8 cellular contexts compared by ENCODE assay signal in the genomic region with DNA sequence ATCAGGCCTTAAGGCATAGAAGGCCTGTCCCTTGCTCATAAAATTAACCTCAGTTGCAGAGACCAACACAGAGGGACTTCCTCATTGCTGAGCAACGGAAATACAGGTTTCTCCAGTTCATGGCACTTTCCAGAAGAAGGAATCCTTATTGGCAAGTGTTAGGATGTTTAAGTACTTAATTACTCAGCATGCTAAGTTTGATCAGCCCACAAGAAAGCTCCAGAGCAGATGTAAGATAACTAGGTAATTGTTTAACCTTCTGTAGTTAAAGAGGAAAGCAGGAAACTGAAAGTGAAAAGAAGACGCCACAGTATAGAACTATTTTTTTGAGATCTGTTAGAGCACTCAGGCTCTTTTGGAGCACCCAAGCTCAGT. TPM values are rescaled to one million over a fixed set of nuclear protein-coding genes. Genes with fewer than 3 reads are reported as not detected.
A peak's percentile ranks its signal among the peaks of the same experiment; 100 is the strongest.
DNase-seq lines count a peak whose midpoint lies in the region; ATAC-seq, FAIRE-seq and TF ChIP-seq lines count a peak whose summit lies in the region.

No MANE protein-coding gene starts in this region.

- no peaks in the 10 kb centered on the region for H3K36me3 ChIP-seq in KMS-11 (ENCODE audit: insufficient read depth)
- peaks cover 7 to 13% of the 10 kb centered on the region in 2 experiments for H3K36me3 ChIP-seq in keratinocyte (ENCODE audit: control insufficient read depth in 2 of 2, extremely low read depth in 1 of 2, insufficient read depth in 2 of 2, low read length in 2 of 2)
- H3K36me3 ChIP-seq in neuronal stem cell (replicated peaks in 1 of 2; ENCODE audit: control insufficient read depth in 2 of 2, insufficient read depth in 2 of 2, low read length in 2 of 2) = peaks cover 5 to 93% of the 10 kb centered on the region in 2 donors

- WGBS in neuronal stem cell (ENCODE audit: extremely low coverage in 2 of 2, insufficient read length in 2 of 2, insufficient replicate concordance in 1 of 2), 2 donors = no CpG with 5 or more reads among the region's 2 CpGs

- no peak overlapping the region for H4K91ac ChIP-seq in neuronal stem cell (ENCODE audit: low read depth, low read length, poor library complexity)

- H3K4me2 ChIP-seq in KMS-11 (no peak overlapping the region), keratinocyte (ENCODE audit: control insufficient read depth, extremely low read depth, insufficient read depth, low read depth, low read length) (peak overlapping the region; percentile 2), neuronal stem cell (ENCODE audit: insufficient read depth, low read length, poor library complexity, severe bottlenecking) (no peak overlapping the region)

- H4K20me1 ChIP-seq in KMS-11 (ENCODE audit: insufficient read depth) (no peaks in the 10 kb centered on the region), keratinocyte (ENCODE audit: control insufficient read depth, extremely low read depth, insufficient read depth, low read length) (no peaks in the 10 kb centered on the region)

- H3K9me3 ChIP-seq in keratinocyte (ENCODE audit: control insufficient read depth, low read depth, low read length) (no peaks in the 10 kb centered on the region), neuronal stem cell (replicated peaks in 1 of 2; ENCODE audit: control insufficient read depth in 2 of 2, insufficient read depth in 1 of 2, low read depth in 1 of 2, low read length in 2 of 2) (no peaks in the 10 kb centered on the region)

- no peak overlapping the region for H3K4me3 ChIP-seq in KMS-11 (IDR thresholded peaks at IDR 0.05; ENCODE audit: insufficient read depth, low read depth, low read length)
- H3K4me3 ChIP-seq in keratinocyte (ENCODE audit: control insufficient read depth in 2 of 3, extremely low read depth in 1 of 3, insufficient read depth in 2 of 3, low read depth in 1 of 3, low read length in 3 of 3) = no peak overlapping the region
- no peak overlapping the region for H3K4me3 ChIP-seq in neuronal stem cell (ENCODE audit: low read length in 2 of 2)

- H3K79me1 ChIP-seq in neuronal stem cell (ENCODE audit: low read depth, low read length) = no peaks in the 10 kb centered on the region

- no peak overlapping the region for H2AK5ac ChIP-seq in neuronal stem cell (ENCODE audit: low read depth, low read length)

- no peak overlapping the region for H3K18ac ChIP-seq in neuronal stem cell (ENCODE audit: low read length)

- no peaks in the 10 kb centered on the region for H3K9me1 ChIP-seq in keratinocyte (ENCODE audit: control insufficient read depth, extremely low read depth, insufficient read depth, low read length)

- no peak overlapping the region for H2BK15ac ChIP-seq in neuronal stem cell (ENCODE audit: low read length)

- H2AFZ ChIP-seq in KMS-11 (ENCODE audit: low read depth) = no peak overlapping the region
- H2AFZ ChIP-seq in keratinocyte (ENCODE audit: control insufficient read depth, low read length) = peak overlapping the region; percentile 3
- no peak overlapping the region for H2AFZ ChIP-seq in neuronal stem cell (ENCODE audit: low read length)

- H3K4ac ChIP-seq in neuronal stem cell (ENCODE audit: low read length) = no peak overlapping the region

- H3K27ac ChIP-seq in KMS-11 (peak overlapping the region; percentile 15; the same call in 1 of the 2 replicates), keratinocyte (ENCODE audit: control insufficient read depth, insufficient read depth, low read length) (peak overlapping the region; percentile 18), neuronal stem cell (replicated peaks; ENCODE audit: low read length) (no peak overlapping the region)

- H3K27me3 ChIP-seq in KMS-11 (ENCODE audit: insufficient read depth, low read depth) (no peaks in the 10 kb centered on the region), keratinocyte (ENCODE audit: control insufficient read depth, extremely low read depth, insufficient read depth, low read length) (no peaks in the 10 kb centered on the region), neuronal stem cell (ENCODE audit: control insufficient read depth in 3 of 3, insufficient read depth in 3 of 3, low read depth in 1 of 3, low read length in 3 of 3) (no peaks in the 10 kb centered on the region)

- H2BK12ac ChIP-seq in neuronal stem cell (ENCODE audit: low read length) = no peak overlapping the region

- ATAC-seq in GM18502 (IDR thresholded peaks at IDR 0.05; ENCODE audit: poor library complexity, unreplicated experiment) = peak; percentile 70
- ATAC-seq in GM21576 (IDR thresholded peaks at IDR 0.05; ENCODE audit: unreplicated experiment) = peak; percentile 81

- H2BK5ac ChIP-seq in neuronal stem cell (ENCODE audit: low read length) = no peak overlapping the region

- no peak overlapping the region for H3K9ac ChIP-seq in KMS-11
- H3K9ac ChIP-seq in keratinocyte (ENCODE audit: control insufficient read depth, extremely low read depth, insufficient read depth, low read length) = no peak overlapping the region
- no peak overlapping the region for H3K9ac ChIP-seq in neuronal stem cell (ENCODE audit: low read depth, low read length, poor library complexity)

- H3K4me1 ChIP-seq in KMS-11 (ENCODE audit: low read depth, poor library complexity, severe bottlenecking) (peaks cover 8% of the 10 kb centered on the region), keratinocyte (ENCODE audit: control insufficient read depth, extremely low read depth, insufficient read depth, low read length) (peaks cover 14% of the 10 kb centered on the region), neuronal stem cell (ENCODE audit: control insufficient read depth in 2 of 2, insufficient read depth in 1 of 2, low read depth in 1 of 2, low read length in 2 of 2) (no peaks in the 10 kb centered on the region)

- no peak for TF ChIP-seq CTCF in KMS-11 (conservative IDR thresholded peaks at IDR 0.05; ENCODE audit: low read depth, low read length)
- TF ChIP-seq CTCF in keratinocyte (optimal IDR thresholded peaks at IDR 0.05 in 1 of 3, IDR thresholded peaks at IDR 0.05 in 1 of 3, conservative IDR thresholded peaks at IDR 0.05 in 1 of 3; ENCODE audit: extremely low read depth in 1 of 3, insufficient read depth in 2 of 3, low read length in 3 of 3) = no peak
- TF ChIP-seq CTCF in GM10266 (IDR thresholded peaks at IDR 0.05; ENCODE audit: control insufficient read depth, insufficient read depth, low read depth, missing control alignments) = no peak

- DNase-seq in keratinocyte (ENCODE audit: low read depth, low spot score) = no peak
- no peak for DNase-seq in CD1c-positive myeloid dendritic cell (ENCODE audit: extremely low spot score)
- DNase-seq in cerebellar nuclear complex (lab: John Stamatoyannopoulos, UW) = no peak
- DNase-seq in GM10266 (ENCODE audit: extremely low spot score) = no peak
- no peak for DNase-seq in neuronal stem cell (ENCODE audit: low spot score)

- peak; percentile 63 for FAIRE-seq in keratinocyte (lab: Jason Lieb, UNC)

- H3K14ac ChIP-seq in neuronal stem cell (ENCODE audit: low read length) = no peak overlapping the region

- H3K79me2 ChIP-seq in KMS-11 (ENCODE audit: insufficient read depth, low read depth) (no peaks in the 10 kb centered on the region), keratinocyte (ENCODE audit: control insufficient read depth, insufficient read depth, low read length) (peaks cover 13% of the 10 kb centered on the region)

- H4K8ac ChIP-seq in neuronal stem cell (ENCODE audit: low read depth, low read length) = no peak overlapping the region

- dilution Hi-C loops in keratinocyte (cut with MboI; ENCODE audit: extremely low pct_ligation_motif_present, low sequenced_read_pairs) = no loop called here

- no peak overlapping the region for H2BK120ac ChIP-seq in neuronal stem cell (ENCODE audit: low read depth, low read length)

- H3K23ac ChIP-seq in neuronal stem cell (ENCODE audit: low read depth, low read length, poor library complexity) = no peak overlapping the region

RNA-seq across cellular contexts. Expression of a gene that starts 33.5 kb away (rescaled TPM):
- 59.1 to 142 TPM (median 127 TPM) in 3 replicates for polyA plus RNA-seq in keratinocyte
- 209 TPM for polyA plus RNA-seq in keratinocyte (2011; ENCODE audit: low read depth)
- polyA plus RNA-seq in keratinocyte (2011; cell fraction: cytosol; rRNA removed) = 100 and 144 TPM in 2 replicates
- polyA plus RNA-seq in keratinocyte (2011; cell fraction: nucleus; rRNA removed) = 33.2 and 48.1 TPM in 2 replicates
- polyA plus RNA-seq in keratinocyte (2012; ENCODE audit: low replicate concordance) = 76.6 and 160 TPM in 2 replicates
- polyA minus RNA-seq in keratinocyte = 31.1 to 65.7 TPM (median 38.3 TPM) in 3 replicates
- polyA minus RNA-seq in keratinocyte (2011; cell fraction: cytosol; rRNA and poly(A)+ RNA removed) = 119 TPM
- polyA minus RNA-seq in keratinocyte (2011; cell fraction: nucleus; rRNA and poly(A)+ RNA removed) = 15.2 and 25.1 TPM in 2 replicates
- polyA plus RNA-seq in neuronal stem cell (2013, experiment 1 of 2) = 95.7 TPM
- polyA plus RNA-seq in neuronal stem cell (2013, experiment 2 of 2) = 97.5 TPM

RNA-seq across cellular contexts. Expression of a gene that starts 58.1 kb away (rescaled TPM):
- 0.45 to 0.80 TPM (median 0.79 TPM) in 3 replicates for polyA plus RNA-seq in keratinocyte
- 0.39 TPM for polyA plus RNA-seq in keratinocyte (2011; ENCODE audit: low read depth)
- 0.45 and 0.92 TPM in 2 replicates for polyA plus RNA-seq in keratinocyte (2011; cell fraction: cytosol; rRNA removed)
- 0.27 and 0.53 TPM in 2 replicates for polyA plus RNA-seq in keratinocyte (2011; cell fraction: nucleus; rRNA removed)
- polyA plus RNA-seq in keratinocyte (2012; ENCODE audit: low replicate concordance) = 0.45 and 0.52 TPM in 2 replicates
- 0.03 to 1.0 TPM (median 0.63 TPM) in 3 replicates for polyA minus RNA-seq in keratinocyte
- 0.38 TPM for polyA minus RNA-seq in keratinocyte (2011; cell fraction: cytosol; rRNA and poly(A)+ RNA removed)
- polyA minus RNA-seq in keratinocyte (2011; cell fraction: nucleus; rRNA and poly(A)+ RNA removed) = 0.32 and 0.85 TPM in 2 replicates
- 0.01 TPM for polyA plus RNA-seq in neuronal stem cell (2013, experiment 1 of 2)
- 0.06 TPM for polyA plus RNA-seq in neuronal stem cell (2013, experiment 2 of 2)
